In genomic region chr2:160921401-160921964, GRCh38 we compare ENCODE assay signal across 21 cellular contexts.
A peak's percentile ranks its signal among the peaks of the same experiment; 100 is the strongest.
DNase-seq lines count a peak whose midpoint lies in the region; ATAC-seq, FAIRE-seq and TF ChIP-seq lines count a peak whose summit lies in the region.
"Had no signal": no experiment of that assay in that cellular context is flagged by ENCODE, and none has a peak within 500 bp of the region (broad histone marks: within the 10 kb centered on the region; RNA-seq: fewer than 3 reads in every experiment).

No MANE protein-coding gene starts in this region.

- ATAC-seq in HG02973 (IDR thresholded peaks at IDR 0.05; ENCODE audit: unreplicated experiment) = no peak

- TF ChIP-seq CTCF in HFFc6 (IDR thresholded peaks at IDR 0.05) (no peak), colonic mucosa (IDR thresholded peaks at IDR 0.05) (no peak)

- H3K9me3 Mint-ChIP-seq in HFFc6 = no peaks in the 10 kb centered on the region
- H3K9me3 Mint-ChIP-seq: dendritic cell treated with granulocyte-macrophage colony-stimulating factor and Interleukin-4, amounts not matched to agents 40 ng/mL and 50 ng/mL, for 4 days; stimulated activated naive CD8-positive, alpha-beta T cell treated with anti-CD3 and anti-CD28 coated beads, Interleukin-15, Interleukin-2, amounts not matched to agents 100 ng/mL and 50 ng/mL, for 24 hours had no signal

- DNase-seq in HFFc6 (no peak), colonic mucosa (no peak), GM03348 (ENCODE audit: low spot score) (no peak), GM12891 (ENCODE audit: insufficient read length, low spot score) (no peak), head of caudate nucleus (no peak)
- DNase-seq: activated CD4-positive, alpha-beta T cell treated with anti-CD3 and anti-CD28 coated beads for 4 hours; activated gamma-delta T cell treated with Interleukin-2 at 50 U/mL for 16 hours; AML-193; anterior cingulate cortex; GDM1; hippocampal formation; kidney; NCI-H146; NCI-H446 treated with DMSO at 0.1 percent for 48 hours had no signal

- H3K27ac ChIP-seq in colonic mucosa (peak overlapping the region; percentile 29), muscle layer of colon (ENCODE audit: low read depth, low read length) (peak overlapping the region; percentile 72), stomach smooth muscle (ENCODE audit: low read length) (peak overlapping the region; percentile 68)
- H3K27ac ChIP-seq: pancreas had no signal

- no peak for TF ChIP-seq POLR2A in GM12891 (IDR thresholded peaks at IDR 0.05; ENCODE audit: low read depth, low read length)

- no peak for FAIRE-seq in GM12891 (lab: Jason Lieb, UNC)
- FAIRE-seq: kidney, pancreas had no signal

- H3K27me3 Mint-ChIP-seq in HFFc6 (ENCODE audit: insufficient read depth) = no peaks in the 10 kb centered on the region
- H3K27me3 Mint-ChIP-seq: dendritic cell treated with granulocyte-macrophage colony-stimulating factor and Interleukin-4, amounts not matched to agents 40 ng/mL and 50 ng/mL, for 4 days; stimulated activated naive CD8-positive, alpha-beta T cell treated with anti-CD3 and anti-CD28 coated beads, Interleukin-15, Interleukin-2, amounts not matched to agents 100 ng/mL and 50 ng/mL, for 24 hours had no signal

- H3K9ac ChIP-seq in colonic mucosa (ENCODE audit: low read depth in 2 of 2, low read length in 2 of 2) = no peak overlapping the region
- no peak overlapping the region for H3K9ac ChIP-seq in muscle layer of colon (ENCODE audit: low read length)
- H3K9ac ChIP-seq in stomach smooth muscle (ENCODE audit: low read length in 2 of 2) = no peak overlapping the region

- H3K27ac Mint-ChIP-seq in HFFc6 = peak overlapping the region; percentile 92
- H3K27ac Mint-ChIP-seq: dendritic cell treated with granulocyte-macrophage colony-stimulating factor and Interleukin-4, amounts not matched to agents 40 ng/mL and 50 ng/mL, for 4 days; stimulated activated naive CD8-positive, alpha-beta T cell treated with anti-CD3 and anti-CD28 coated beads, Interleukin-15, Interleukin-2, amounts not matched to agents 100 ng/mL and 50 ng/mL, for 24 hours had no signal

- no peak overlapping the region for H3K4me3 ChIP-seq in colonic mucosa
- no peak overlapping the region for H3K4me3 ChIP-seq in muscle layer of colon (ENCODE audit: low read depth in 1 of 2, low read length in 2 of 2)
- peak overlapping the region; percentile 0 to 54 for H3K4me3 ChIP-seq in stomach smooth muscle (ENCODE audit: low read length in 2 of 2)
- H3K4me3 ChIP-seq: HAP-1, pancreas had no signal

- H3K4me1 ChIP-seq in colonic mucosa (no peaks in the 10 kb centered on the region), muscle layer of colon (ENCODE audit: insufficient read depth, low read length) (peaks cover 23% of the 10 kb centered on the region), stomach smooth muscle (ENCODE audit: control insufficient read depth, insufficient read depth, low read length) (peaks cover 11% of the 10 kb centered on the region)
- H3K4me1 ChIP-seq: pancreas had no signal

- H3K36me3 Mint-ChIP-seq in HFFc6 (ENCODE audit: low read depth) = no peaks in the 10 kb centered on the region

- H3K9me3 ChIP-seq in colonic mucosa = no peaks in the 10 kb centered on the region
- no peaks in the 10 kb centered on the region for H3K9me3 ChIP-seq in muscle layer of colon (ENCODE audit: low read length)
- H3K9me3 ChIP-seq in stomach smooth muscle (ENCODE audit: control insufficient read depth in 2 of 2, low read length in 2 of 2) = no peaks in the 10 kb centered on the region
- H3K9me3 ChIP-seq: HAP-1, pancreas had no signal

- intact Hi-C loops in colonic mucosa (cut with DNase I) (no loop called here), head of caudate nucleus (cut with DNase I) (no loop called here)

- no peaks in the 10 kb centered on the region for H3K36me3 ChIP-seq in colonic mucosa
- H3K36me3 ChIP-seq in muscle layer of colon (ENCODE audit: insufficient read depth, low read length) = no peaks in the 10 kb centered on the region
- no peaks in the 10 kb centered on the region for H3K36me3 ChIP-seq in stomach smooth muscle (ENCODE audit: control insufficient read depth in 2 of 2, insufficient read depth in 2 of 2, low read length in 2 of 2)
- H3K36me3 ChIP-seq: HAP-1, pancreas had no signal

- peaks cover 63% of the 10 kb centered on the region for H3K4me1 Mint-ChIP-seq in HFFc6 (ENCODE audit: low read depth)

- no peaks in the 10 kb centered on the region for H3K27me3 ChIP-seq in colonic mucosa
- H3K27me3 ChIP-seq in muscle layer of colon (ENCODE audit: control insufficient read depth in 1 of 2, insufficient read depth in 2 of 2, low read length in 2 of 2) = no peaks in the 10 kb centered on the region
- no peaks in the 10 kb centered on the region for H3K27me3 ChIP-seq in stomach smooth muscle (ENCODE audit: control insufficient read depth in 1 of 2, insufficient read depth in 2 of 2, low read length in 2 of 2)
- H3K27me3 ChIP-seq: pancreas had no signal

- H3K4me3 Mint-ChIP-seq in HFFc6 = peak overlapping the region; percentile 84
- H3K4me3 Mint-ChIP-seq: dendritic cell treated with granulocyte-macrophage colony-stimulating factor and Interleukin-4, amounts not matched to agents 40 ng/mL and 50 ng/mL, for 4 days; stimulated activated naive CD8-positive, alpha-beta T cell treated with anti-CD3 and anti-CD28 coated beads, Interleukin-15, Interleukin-2, amounts not matched to agents 100 ng/mL and 50 ng/mL, for 24 hours had no signal

TF ChIP-seq in GM12891, 5 proteins besides CTCF, POLR2A, EP300 and RAD21:
- no peak for TF ChIP-seq SPI1 (IDR thresholded peaks at IDR 0.05; ENCODE audit: low read depth, low read length)
- TF ChIP-seq POLR2AphosphoS5 (IDR thresholded peaks at IDR 0.05; ENCODE audit: low read depth, low read length) = no peak
- TF ChIP-seq PAX5 (IDR thresholded peaks at IDR 0.05; ENCODE audit: insufficient read depth, low read length, severe bottlenecking) = no peak
- TF ChIP-seq POU2F2 (IDR thresholded peaks at IDR 0.05; ENCODE audit: low read depth, low read length) = no peak
- TF ChIP-seq TAF1 (IDR thresholded peaks at IDR 0.05; ENCODE audit: low read depth, low read length) = no peak

Comparison
In these comparisons a context has a peak if more than half of its experiments do, and no peak if none do; other contexts are left out.
1. H3K4me3 ChIP-seq: peak in stomach smooth muscle (2 of 2); none in colonic mucosa (single experiment) and muscle layer of colon (0 of 2).
2. Peak in every context shown above with its lines, with median percentiles within 50 percentile points of each other: H3K27ac ChIP-seq.